ENCODE assay signal across 14 cellular contexts in the genomic region with DNA sequence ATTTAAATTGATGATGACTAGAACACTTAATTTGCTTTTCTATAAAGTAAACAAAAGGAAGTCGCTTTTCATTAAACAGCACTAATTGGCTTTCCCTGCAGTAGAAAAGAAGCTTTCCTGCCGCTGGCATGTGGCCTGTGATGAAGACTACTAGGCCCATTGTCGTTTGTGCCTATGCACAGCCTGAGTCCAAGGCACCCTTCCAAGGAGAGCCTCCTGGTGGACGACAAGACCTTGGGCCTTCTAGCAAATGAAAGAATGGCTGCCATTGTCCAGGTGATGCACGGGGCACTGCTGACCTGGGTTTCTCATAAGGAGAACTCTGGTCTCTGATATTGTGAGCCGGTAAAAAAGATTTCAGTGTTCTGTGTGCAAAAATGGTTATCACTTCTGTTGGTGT.
"Had no signal": no experiment of that assay in that cellular context is flagged by ENCODE, and none has a peak within 500 bp of the region (broad histone marks: within the 10 kb centered on the region; RNA-seq: fewer than 3 reads in every experiment).

No MANE protein-coding gene starts in this region.

- H3K4me3 ChIP-seq: breast epithelium, dorsolateral prefrontal cortex, esophagus muscularis mucosa, pancreas had no signal

- H3K4me1 Mint-ChIP-seq: activated naive CD8-positive, alpha-beta T cell treated with anti-CD3 and anti-CD28 coated beads for 36 hours had no signal

- H3K9me3 Mint-ChIP-seq: stimulated activated naive CD8-positive, alpha-beta T cell treated with anti-CD3 and anti-CD28 coated beads, Interleukin-15, Interleukin-2, amounts not matched to agents 100 ng/mL and 50 ng/mL, for 24 hours had no signal

- H3K36me3 ChIP-seq: breast epithelium, esophagus muscularis mucosa, pancreas had no signal

- H3K27ac ChIP-seq: breast epithelium, dorsolateral prefrontal cortex, esophagus muscularis mucosa, pancreas had no signal

- H3K36me3 Mint-ChIP-seq: activated CD4-positive, alpha-beta memory T cell treated with anti-CD3 and anti-CD28 coated beads for 36 hours; activated naive CD8-positive, alpha-beta T cell treated with anti-CD3 and anti-CD28 coated beads for 36 hours had no signal

- H3K4me1 ChIP-seq: breast epithelium, esophagus muscularis mucosa, pancreas had no signal

- H3K4me3 Mint-ChIP-seq: activated CD4-positive, alpha-beta memory T cell treated with anti-CD3 and anti-CD28 coated beads for 36 hours; activated naive CD8-positive, alpha-beta T cell treated with anti-CD3 and anti-CD28 coated beads for 36 hours; activated T-cell treated with anti-CD3 and anti-CD28 coated beads, Interleukin-2, amount 50 U/mL, for 4 hours; neural crest cell; stimulated activated naive CD8-positive, alpha-beta T cell treated with anti-CD3 and anti-CD28 coated beads, Interleukin-15, Interleukin-2, amounts not matched to agents 100 ng/mL and 50 ng/mL, for 24 hours had no signal

- DNase-seq: activated CD4-positive, alpha-beta memory T cell treated with anti-CD3 and anti-CD28 coated beads for 36 hours; activated CD4-positive, alpha-beta T cell treated with anti-CD3 and anti-CD28 coated beads for 1 hour; activated gamma-delta T cell; activated naive CD8-positive, alpha-beta T cell treated with anti-CD3 and anti-CD28 coated beads for 36 hours; activated T-cell treated with anti-CD3 and anti-CD28 coated beads, Interleukin-2, amount 50 U/mL, for 4 hours; dorsolateral prefrontal cortex; foreskin melanocyte; pancreas; stimulated activated CD4-positive, alpha-beta T cell treated with anti-CD3 and anti-CD28 coated beads, Interleukin-15, amount 100 ng/mL, for 24 hours; stimulated activated CD4-positive, alpha-beta T cell treated with anti-CD3 and anti-CD28 coated beads, Interleukin-4, amount 100 ng/mL, for 24 hours had no signal

- H3K27ac Mint-ChIP-seq: activated CD4-positive, alpha-beta memory T cell treated with anti-CD3 and anti-CD28 coated beads for 36 hours; activated naive CD8-positive, alpha-beta T cell treated with anti-CD3 and anti-CD28 coated beads for 36 hours; stimulated activated naive CD8-positive, alpha-beta T cell treated with anti-CD3 and anti-CD28 coated beads, Interleukin-15, Interleukin-2, amounts not matched to agents 100 ng/mL and 50 ng/mL, for 24 hours had no signal

- ATAC-seq: activated T-cell treated with anti-CD3 and anti-CD28 coated beads, Interleukin-2, amount 50 U/mL, for 4 hours; pancreas had no signal

- H3K27me3 ChIP-seq: breast epithelium, esophagus muscularis mucosa, pancreas had no signal

- H3K9me3 ChIP-seq: esophagus muscularis mucosa, pancreas had no signal
